Comparison of ENCODE assay signal across 9 cellular contexts in the genomic region with DNA sequence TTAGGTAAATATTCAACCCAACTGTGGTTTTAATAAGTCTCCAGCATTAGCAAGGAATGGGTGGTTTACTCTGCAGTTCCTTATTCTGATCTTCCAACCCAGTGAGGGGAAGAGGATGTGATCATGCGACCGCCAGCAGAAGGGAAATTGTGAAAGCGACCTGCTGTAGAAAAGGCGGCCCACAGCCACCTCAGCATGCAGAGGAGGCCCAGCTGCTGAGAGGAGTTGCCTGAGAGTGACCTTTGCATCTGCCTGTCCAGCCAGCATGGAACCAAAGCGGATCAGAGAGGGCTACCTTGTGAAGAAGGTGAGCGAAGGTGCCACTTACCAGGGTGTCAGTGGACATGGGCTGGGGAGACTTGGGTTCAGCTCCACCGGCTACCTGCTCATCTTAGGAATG. TPM values are rescaled to one million over a fixed set of nuclear protein-coding genes. Genes with fewer than 3 reads are reported as not detected.
DNase-seq lines count a peak whose midpoint lies in the region; ATAC-seq and TF ChIP-seq lines count a peak whose summit lies in the region.
"Had no signal": no experiment of that assay in that cellular context is flagged by ENCODE, and none has a peak within 500 bp of the region (broad histone marks: within the 10 kb centered on the region; RNA-seq: fewer than 3 reads in every experiment).

A gene with protein sequence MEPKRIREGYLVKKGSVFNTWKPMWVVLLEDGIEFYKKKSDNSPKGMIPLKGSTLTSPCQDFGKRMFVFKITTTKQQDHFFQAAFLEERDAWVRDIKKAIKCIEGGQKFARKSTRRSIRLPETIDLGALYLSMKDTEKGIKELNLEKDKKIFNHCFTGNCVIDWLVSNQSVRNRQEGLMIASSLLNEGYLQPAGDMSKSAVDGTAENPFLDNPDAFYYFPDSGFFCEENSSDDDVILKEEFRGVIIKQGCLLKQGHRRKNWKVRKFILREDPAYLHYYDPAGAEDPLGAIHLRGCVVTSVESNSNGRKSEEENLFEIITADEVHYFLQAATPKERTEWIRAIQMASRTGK (plus strand): TSS at position 196 of the 400 bp plus-strand sequence. CDS start 70 bp downstream, at position 266.

- BruUV-seq in Calu3 (replicated peaks; lab: Mats Ljungman, UMichigan): no TSS peak

- peaks cover 0 to 4% (median 0%) of the 10 kb centered on the region in 3 donors for H3K27me3 Mint-ChIP-seq in CD14-positive monocyte (ENCODE audit: low read depth in 3 of 3)
- H3K27me3 Mint-ChIP-seq in naive B cell: no peaks in the 10 kb centered on the region
- H3K27me3 Mint-ChIP-seq in Calu3 (ENCODE audit: unreplicated experiment): peaks cover 21% of the 10 kb centered on the region

- in situ Hi-C loops in G401 (cut with HindIII; ENCODE audit: low sequenced_read_pairs): no loop called here

- CTCF ChIA-PET in HEK293T (lab: Yijun Ruan, JAX) (no interaction called here), Calu3 (lab: Charles Lee) (no interaction called here)

- TF ChIP-seq CTCF in CD14-positive monocyte (IDR thresholded peaks at IDR 0.05) (no peak), Calu3 (IDR thresholded peaks at IDR 0.05; ENCODE audit: unreplicated experiment) (no peak)

- POLR2A ChIA-PET in HEK293T (lab: Yijun Ruan, JAX): no interaction called here

- H3K27ac Mint-ChIP-seq in CD14-positive monocyte (peak within 1 kb of the TSS; percentile 96 to 99 (median 98)), naive B cell (peak within 1 kb of the TSS; percentile 97 to 100 (median 98)), Calu3 (ENCODE audit: unreplicated experiment) (no peak within 1 kb of the TSS)
- H3K27ac Mint-ChIP-seq: activated naive CD4-positive, alpha-beta T cell treated with anti-CD3 and anti-CD28 coated beads, Interleukin-2, amount 50 U/mL, for 72 hours had no signal

- H3K4me1 Mint-ChIP-seq in CD14-positive monocyte (peaks cover 62% of the 10 kb centered on the region), naive B cell (peaks cover 64 to 77% (median 74%) of the 10 kb centered on the region in 3 donors), Calu3 (ENCODE audit: low read depth, unreplicated experiment) (no peaks in the 10 kb centered on the region)

- intact Hi-C loops in CD14-positive monocyte (cut with micrococcal nuclease) (loop anchor here in 1 of 2 donors (5.0 kb wide), 2 partner anchors 62 to 77 kb away; no protein-coding TSS in a partner anchor), Calu3 (cut with micrococcal nuclease; ENCODE audit: unreplicated experiment) (no loop called here)

- H3K27ac ChIP-seq in adipose tissue (ENCODE audit: low read depth, low read length): no peak within 1 kb of the TSS

- ATAC-seq in GM19397 (IDR thresholded peaks at IDR 0.05; ENCODE audit: unreplicated experiment) (peak; percentile 76), HG03442 (IDR thresholded peaks at IDR 0.05; ENCODE audit: unreplicated experiment) (peak; percentile 48), naive B cell (ENCODE audit: low read depth in 2 of 2) (peak; percentile 80 to 81)

- 53 to 84% (median 56%) methylated on average over 7 of the region's 7 CpGs for WGBS in adipose tissue, 3 donors

- DNase-seq in CD14-positive monocyte (ENCODE audit: low spot score): peak; percentile 92
- peak; percentile 76 for DNase-seq in naive B cell
- DNase-seq in HEK293T (ENCODE audit: extremely low spot score): no peak
- DNase-seq in G401 (ENCODE audit: low spot score): no peak
- DNase-seq in Calu3: no peak

- H3K36me3 Mint-ChIP-seq in CD14-positive monocyte (peaks cover 28 to 40% of the 10 kb centered on the region in 2 donors), naive B cell (peaks cover 21 to 22% of the 10 kb centered on the region in 2 donors), Calu3 (ENCODE audit: insufficient read depth, unreplicated experiment) (peaks cover 5% of the 10 kb centered on the region)

- peak within 1 kb of the TSS; percentile 94 to 97 for H3K4me3 Mint-ChIP-seq in CD14-positive monocyte
- H3K4me3 Mint-ChIP-seq in naive B cell: peak within 1 kb of the TSS; percentile 96 to 100 (median 100)
- no peak within 1 kb of the TSS for H3K4me3 Mint-ChIP-seq in Calu3 (ENCODE audit: low read depth, unreplicated experiment)

- no peaks in the 10 kb centered on the region for H3K9me3 Mint-ChIP-seq in CD14-positive monocyte
- H3K9me3 Mint-ChIP-seq in naive B cell: peaks cover 0 to 3% (median 0%) of the 10 kb centered on the region in 7 donors
- no peaks in the 10 kb centered on the region for H3K9me3 Mint-ChIP-seq in Calu3 (ENCODE audit: low read depth, unreplicated experiment)

TF ChIP-seq in HEK293T, 16 proteins besides CTCF, POLR2A, EP300 and RAD21:
- TF ChIP-seq, protein P1, sequence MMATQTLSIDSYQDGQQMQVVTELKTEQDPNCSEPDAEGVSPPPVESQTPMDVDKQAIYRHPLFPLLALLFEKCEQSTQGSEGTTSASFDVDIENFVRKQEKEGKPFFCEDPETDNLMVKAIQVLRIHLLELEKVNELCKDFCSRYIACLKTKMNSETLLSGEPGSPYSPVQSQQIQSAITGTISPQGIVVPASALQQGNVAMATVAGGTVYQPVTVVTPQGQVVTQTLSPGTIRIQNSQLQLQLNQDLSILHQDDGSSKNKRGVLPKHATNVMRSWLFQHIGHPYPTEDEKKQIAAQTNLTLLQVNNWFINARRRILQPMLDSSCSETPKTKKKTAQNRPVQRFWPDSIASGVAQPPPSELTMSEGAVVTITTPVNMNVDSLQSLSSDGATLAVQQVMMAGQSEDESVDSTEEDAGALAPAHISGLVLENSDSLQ (IDR thresholded peaks at IDR 0.05): no peak
- no peak for TF ChIP-seq L3MBTL2 (conservative IDR thresholded peaks at IDR 0.05)
- TF ChIP-seq ELF4 (IDR thresholded peaks at IDR 0.05): no peak
- TF ChIP-seq ZNF384 (IDR thresholded peaks at IDR 0.05): no peak
- TF ChIP-seq TARDBP (IDR thresholded peaks at IDR 0.05): no peak
- no peak for TF ChIP-seq HDGF (IDR thresholded peaks at IDR 0.05; ENCODE audit: borderline replicate concordance)
- no peak for TF ChIP-seq SP1 (IDR thresholded peaks at IDR 0.05)
- TF ChIP-seq CTBP1 (IDR thresholded peaks at IDR 0.05; ENCODE audit: borderline replicate concordance): no peak
- no peak for TF ChIP-seq LEF1 (IDR thresholded peaks at IDR 0.05; ENCODE audit: borderline replicate concordance)
- no peak for TF ChIP-seq FOXA1 (IDR thresholded peaks at IDR 0.05)
- TF ChIP-seq FOXM1 (IDR thresholded peaks at IDR 0.05; ENCODE audit: borderline replicate concordance): no peak
- no peak for TF ChIP-seq BHLHE40 (IDR thresholded peaks at IDR 0.05; ENCODE audit: borderline replicate concordance)
- TF ChIP-seq NFRKB (IDR thresholded peaks at IDR 0.05): no peak
- no peak for TF ChIP-seq FOXK2 (IDR thresholded peaks at IDR 0.05)
- no peak for TF ChIP-seq ARNT (IDR thresholded peaks at IDR 0.05)
- no peak for TF ChIP-seq SUZ12 (IDR thresholded peaks at IDR 0.05)

RNA-seq across cellular contexts. Expression of the gene that starts here (rescaled TPM):
- polyA plus RNA-seq in CD14-positive monocyte (100 to 1,000 TPM; 351 to 403 TPM), adipose tissue (10 to 100 TPM in 2 of 3 donors, 1 to 10 TPM in 1; 1.6 to 52.2 (median 18.2) TPM), naive B cell (ENCODE audit: low read depth in 6 of 6) (100 to 1,000 TPM in 4 of 6 donors, 10 to 100 TPM in 2; 69.0 to 215 (median 129) TPM)
- total RNA-seq in G401 (2014; rRNA removed; shearing (Covaris generic)): not detected in 2 replicates
- not detected in 2 replicates for total RNA-seq in Calu3 (2022)

Comparison
In these comparisons a context has a peak if more than half of its experiments do, and no peak if none do; other contexts are left out.
1. DNase-seq: peak in CD14-positive monocyte (single experiment) and naive B cell (single experiment); none in HEK293T (single experiment), G401 (single experiment) and Calu3 (single experiment).
2. Peak in every context shown above with its lines, with median percentiles within 50 percentile points of each other: ATAC-seq.